Comparison of ENCODE assay signal across 15 cellular contexts in the genomic region with DNA sequence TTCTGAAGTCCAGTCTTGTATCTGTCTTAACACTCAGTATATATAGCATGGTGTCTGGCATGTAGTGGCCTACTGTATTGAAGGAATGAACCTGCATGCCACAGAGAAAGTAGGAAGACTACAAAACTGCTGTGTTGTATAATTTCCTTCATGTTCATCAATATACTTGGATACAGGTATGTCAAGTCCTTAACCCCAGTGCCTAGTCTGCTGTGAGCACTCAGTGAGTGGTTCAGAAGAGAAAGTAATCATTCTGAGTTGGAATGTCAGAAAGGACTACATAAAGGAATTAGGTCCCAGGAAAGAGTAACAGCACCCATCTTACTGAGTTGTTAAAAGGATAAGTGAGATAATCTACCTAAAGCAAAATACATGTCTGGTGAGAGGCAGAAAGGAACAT. TPM values are rescaled to one million over a fixed set of nuclear protein-coding genes. Genes with fewer than 3 reads are reported as not detected.
DNase-seq lines count a peak whose midpoint lies in the region; ATAC-seq and TF ChIP-seq lines count a peak whose summit lies in the region.
"Had no signal": no experiment of that assay in that cellular context is flagged by ENCODE, and none has a peak within 500 bp of the region (broad histone marks: within the 10 kb centered on the region; RNA-seq: fewer than 3 reads in every experiment).

No MANE protein-coding gene starts in this region.

- CTCF ChIA-PET in CD8-positive, alpha-beta memory T cell (lab: Charles Lee) = no interaction called here
- CTCF ChIA-PET in activated CD8-positive, alpha-beta T cell treated with anti-CD3 and anti-CD28 coated beads, Interleukin-2, amount 10 ng/mL, durations not matched to agents 7 days and 5 days (lab: Charles Lee) = no interaction called here

- H3K4me3 ChIP-seq in CD8-positive, alpha-beta memory T cell (ENCODE audit: low read length) = no peak overlapping the region
- peak overlapping the region in 1 of 2 experiments; percentile 25 for H3K4me3 ChIP-seq in mesenchymal stem cell (ENCODE audit: insufficient read depth in 1 of 2, low read depth in 1 of 2, low read length in 2 of 2)
- H3K4me3 ChIP-seq in hepatocyte = no peak overlapping the region
- H3K4me3 ChIP-seq: skin epidermis had no signal

- H3K14ac ChIP-seq in mesenchymal stem cell (ENCODE audit: low read length in 2 of 2) = no peak overlapping the region

- peak overlapping the region in 7 of 8 donors; percentile 4 to 83 (median 66) for H3K27ac Mint-ChIP-seq in CD8-positive, alpha-beta memory T cell
- peak overlapping the region; percentile 87 for H3K27ac Mint-ChIP-seq in activated CD8-positive, alpha-beta T cell treated with anti-CD3 and anti-CD28 coated beads, Interleukin-2, amount 10 ng/mL, durations not matched to agents 7 days and 5 days

- no peaks in the 10 kb centered on the region for H3K9me3 Mint-ChIP-seq in CD8-positive, alpha-beta memory T cell
- no peaks in the 10 kb centered on the region for H3K9me3 Mint-ChIP-seq in activated CD8-positive, alpha-beta T cell treated with anti-CD3 and anti-CD28 coated beads, Interleukin-2, amount 10 ng/mL, durations not matched to agents 7 days and 5 days (ENCODE audit: insufficient read depth)

- no peaks in the 10 kb centered on the region for H3K79me2 ChIP-seq in hepatocyte

- H3K36me3 Mint-ChIP-seq in CD8-positive, alpha-beta memory T cell = peaks cover 4 to 64% (median 8%) of the 10 kb centered on the region in 3 donors
- peaks cover 71% of the 10 kb centered on the region for H3K36me3 Mint-ChIP-seq in activated CD8-positive, alpha-beta T cell treated with anti-CD3 and anti-CD28 coated beads, Interleukin-2, amount 10 ng/mL, durations not matched to agents 7 days and 5 days (ENCODE audit: low read depth)

- no peaks in the 10 kb centered on the region for H3K27me3 ChIP-seq in CD8-positive, alpha-beta memory T cell (ENCODE audit: insufficient read depth, low read length, poor library complexity, severe bottlenecking)
- no peaks in the 10 kb centered on the region for H3K27me3 ChIP-seq in mesenchymal stem cell (ENCODE audit: control insufficient read depth in 1 of 2, insufficient read depth in 1 of 2, low read length in 2 of 2)
- no peaks in the 10 kb centered on the region for H3K27me3 ChIP-seq in hepatocyte

- H3K36me3 ChIP-seq in CD8-positive, alpha-beta memory T cell (ENCODE audit: insufficient read depth, low read length) = peaks cover 9% of the 10 kb centered on the region
- H3K36me3 ChIP-seq in mesenchymal stem cell (ENCODE audit: control insufficient read depth in 1 of 2, insufficient read depth in 2 of 2, low read depth in 1 of 2, low read length in 2 of 2) = peaks cover 11 to 65% of the 10 kb centered on the region in 2 experiments
- no peaks in the 10 kb centered on the region for H3K36me3 ChIP-seq in hepatocyte (replicated peaks; ENCODE audit: insufficient read depth, low read depth)

- no peak overlapping the region for H2BK5ac ChIP-seq in mesenchymal stem cell (ENCODE audit: low read depth, low read length, poor library complexity, severe bottlenecking)

- H3K23ac ChIP-seq in mesenchymal stem cell (ENCODE audit: low read length in 2 of 2) = no peak overlapping the region

- peaks cover 5% of the 10 kb centered on the region for H3K4me1 ChIP-seq in CD8-positive, alpha-beta memory T cell (ENCODE audit: insufficient read depth, low read length)
- no peaks in the 10 kb centered on the region for H3K4me1 ChIP-seq in mesenchymal stem cell (ENCODE audit: control insufficient read depth, insufficient read depth, low read depth, low read length)
- no peaks in the 10 kb centered on the region for H3K4me1 ChIP-seq in hepatocyte (ENCODE audit: insufficient read depth)
- H3K4me1 ChIP-seq: Caco-2 had no signal

- H3K9ac ChIP-seq in mesenchymal stem cell (ENCODE audit: low read length) = peak overlapping the region; percentile 18

- no peak overlapping the region for H2AK5ac ChIP-seq in mesenchymal stem cell (ENCODE audit: low read length, severe bottlenecking)

- H3K4me2 ChIP-seq in mesenchymal stem cell (ENCODE audit: low read length, poor library complexity, severe bottlenecking) (no peak overlapping the region), hepatocyte (no peak overlapping the region)

- no peak overlapping the region for H4K91ac ChIP-seq in mesenchymal stem cell (ENCODE audit: low read length)

- H2BK15ac ChIP-seq in mesenchymal stem cell (ENCODE audit: low read depth, poor library complexity, severe bottlenecking) = no peak overlapping the region

- H3K79me1 ChIP-seq in mesenchymal stem cell (replicated peaks; ENCODE audit: low read length, poor library complexity, severe bottlenecking) = peaks cover 3% of the 10 kb centered on the region

- no peak for DNase-seq in CD8-positive, alpha-beta memory T cell
- DNase-seq in HT-29 (ENCODE audit: low spot score) (peak; percentile 22), mesenchymal stem cell (no peak), SKM-1 treated with dmso at 0.1 percent for 144 hours (lab: John Stamatoyannopoulos, UW; ENCODE audit: unreplicated experiment) (no peak), hepatocyte (ENCODE audit: low spot score) (no peak)
- DNase-seq in activated CD8-positive, alpha-beta T cell treated with anti-CD3 and anti-CD28 coated beads, Interleukin-2, amount 10 ng/mL, durations not matched to agents 7 days and 5 days = no peak
- DNase-seq: activated CD4-positive, alpha-beta T cell treated with anti-CD3 and anti-CD28 coated beads for 1 hour; Caco-2; cerebellar nuclear complex; hypothalamus; left ventricle myocardium superior; NCI-H2171 treated with DMSO at 0.1 percent for 48 hours; substantia nigra had no signal

- no peak overlapping the region for H4K8ac ChIP-seq in mesenchymal stem cell (ENCODE audit: low read length)

- no peaks in the 10 kb centered on the region for H3K9me2 ChIP-seq in hepatocyte (replicated peaks; ENCODE audit: insufficient read depth)

- H2BK12ac ChIP-seq in mesenchymal stem cell (ENCODE audit: low read length in 2 of 2) = no peak overlapping the region

- no peak overlapping the region for H3K4me3 Mint-ChIP-seq in CD8-positive, alpha-beta memory T cell
- no peak overlapping the region for H3K4me3 Mint-ChIP-seq in activated CD8-positive, alpha-beta T cell treated with anti-CD3 and anti-CD28 coated beads, Interleukin-2, amount 10 ng/mL, durations not matched to agents 7 days and 5 days

- no peaks in the 10 kb centered on the region for H3K9me3 ChIP-seq in CD8-positive, alpha-beta memory T cell (ENCODE audit: low read length)
- H3K9me3 ChIP-seq in mesenchymal stem cell (ENCODE audit: control insufficient read depth, low read length) (no peaks in the 10 kb centered on the region), hepatocyte (ENCODE audit: low read depth) (no peaks in the 10 kb centered on the region)
- H3K9me3 ChIP-seq: Caco-2 had no signal

- H3K27me3 Mint-ChIP-seq in CD8-positive, alpha-beta memory T cell = peaks cover 0 to 2% of the 10 kb centered on the region in 2 donors
- H3K27me3 Mint-ChIP-seq in activated CD8-positive, alpha-beta T cell treated with anti-CD3 and anti-CD28 coated beads, Interleukin-2, amount 10 ng/mL, durations not matched to agents 7 days and 5 days (ENCODE audit: low read depth) = no peaks in the 10 kb centered on the region

- no peak for ATAC-seq in activated CD8-positive, alpha-beta T cell treated with anti-CD3 and anti-CD28 coated beads, Interleukin-2, amount 10 ng/mL, durations not matched to agents 7 days and 5 days
- ATAC-seq in GM21515 (IDR thresholded peaks at IDR 0.05; ENCODE audit: unreplicated experiment) = no peak
- ATAC-seq: left ventricle myocardium superior had no signal

- POLR2A ChIA-PET in CD8-positive, alpha-beta memory T cell (lab: Charles Lee) = no interaction called here
- POLR2A ChIA-PET in activated CD8-positive, alpha-beta T cell treated with anti-CD3 and anti-CD28 coated beads, Interleukin-2, amount 10 ng/mL, durations not matched to agents 7 days and 5 days (lab: Charles Lee) = no interaction called here

- no peak overlapping the region for H3K27ac ChIP-seq in CD8-positive, alpha-beta memory T cell (ENCODE audit: low read depth, low read length)
- H3K27ac ChIP-seq in mesenchymal stem cell (ENCODE audit: low read length, poor library complexity, severe bottlenecking) (peak overlapping the region; percentile 60), hepatocyte (no peak overlapping the region)

- no peak overlapping the region for H3K18ac ChIP-seq in mesenchymal stem cell (ENCODE audit: low read depth in 1 of 2, low read length in 2 of 2)

- TF ChIP-seq CTCF in hepatocyte (IDR thresholded peaks at IDR 0.05; ENCODE audit: poor library complexity) = no peak

- no peaks in the 10 kb centered on the region for H4K20me1 ChIP-seq in hepatocyte (ENCODE audit: insufficient read depth, poor library complexity, severe bottlenecking)

- H3K4ac ChIP-seq in mesenchymal stem cell (ENCODE audit: low read depth in 1 of 2, low read length in 2 of 2) = no peak overlapping the region

- no peak overlapping the region for H2AFZ ChIP-seq in mesenchymal stem cell (ENCODE audit: low read depth, low read length)
- H2AFZ ChIP-seq in hepatocyte = no peak overlapping the region

- no peak overlapping the region for H2BK120ac ChIP-seq in mesenchymal stem cell (ENCODE audit: low read depth, low read length)

- peaks cover 28 to 58% (median 55%) of the 10 kb centered on the region in 3 donors for H3K4me1 Mint-ChIP-seq in CD8-positive, alpha-beta memory T cell
- H3K4me1 Mint-ChIP-seq in activated CD8-positive, alpha-beta T cell treated with anti-CD3 and anti-CD28 coated beads, Interleukin-2, amount 10 ng/mL, durations not matched to agents 7 days and 5 days (ENCODE audit: low read depth) = peaks cover 73% of the 10 kb centered on the region

RNA-seq across cellular contexts. Expression of a gene that starts 32.0 kb away (rescaled TPM):
- total RNA-seq in CD8-positive, alpha-beta memory T cell = 100 to 1,000 TPM; 170 to 179 TPM
- 59.7 TPM for polyA plus RNA-seq in CD8-positive, alpha-beta memory T cell
- 62.5 and 69.5 TPM in 2 replicates for total RNA-seq in HT-29 (2014; rRNA removed; shearing (Covaris generic))
- total RNA-seq in activated CD8-positive, alpha-beta T cell treated with anti-CD3 and anti-CD28 coated beads, Interleukin-2, amount 10 ng/mL, durations not matched to agents 7 days and 5 days = 10 to 100 TPM; 72.9 to 75.0 TPM
- polyA plus RNA-seq in mesenchymal stem cell (2013, experiment 1 of 2) = 38.8 TPM
- 40.4 TPM for polyA plus RNA-seq in mesenchymal stem cell (2013, experiment 2 of 2)
- 68.8 and 82.4 TPM in 2 replicates for total RNA-seq in hepatocyte
- 24.3 and 27.1 TPM in 2 replicates for polyA plus RNA-seq in hepatocyte

RNA-seq across cellular contexts. Expression of a gene that starts 32.1 kb away (rescaled TPM):
- 10 to 100 TPM; 26.0 to 26.8 TPM for total RNA-seq in CD8-positive, alpha-beta memory T cell
- polyA plus RNA-seq in CD8-positive, alpha-beta memory T cell = 39.0 TPM
- total RNA-seq in HT-29 (2014; rRNA removed; shearing (Covaris generic)) = 11.3 and 18.1 TPM in 2 replicates
- 10 to 100 TPM; 24.5 to 26.0 TPM for total RNA-seq in activated CD8-positive, alpha-beta T cell treated with anti-CD3 and anti-CD28 coated beads, Interleukin-2, amount 10 ng/mL, durations not matched to agents 7 days and 5 days
- polyA plus RNA-seq in mesenchymal stem cell (2013, experiment 1 of 2) = 15.9 TPM
- 16.4 TPM for polyA plus RNA-seq in mesenchymal stem cell (2013, experiment 2 of 2)
- 31.0 and 38.6 TPM in 2 replicates for total RNA-seq in hepatocyte
- polyA plus RNA-seq in hepatocyte = 20.5 and 27.2 TPM in 2 replicates

RNA-seq across cellular contexts. Expression of a gene that starts 50.3 kb away (rescaled TPM):
- 10 to 100 TPM; 68.0 to 68.1 TPM for total RNA-seq in CD8-positive, alpha-beta memory T cell
- polyA plus RNA-seq in CD8-positive, alpha-beta memory T cell = 17.4 TPM
- 10.0 and 11.1 TPM in 2 replicates for total RNA-seq in HT-29 (2014; rRNA removed; shearing (Covaris generic))
- total RNA-seq in activated CD8-positive, alpha-beta T cell treated with anti-CD3 and anti-CD28 coated beads, Interleukin-2, amount 10 ng/mL, durations not matched to agents 7 days and 5 days = 10 to 100 TPM; 39.4 to 43.6 TPM
- polyA plus RNA-seq in mesenchymal stem cell (2013, experiment 1 of 2) = 16.7 TPM
- polyA plus RNA-seq in mesenchymal stem cell (2013, experiment 2 of 2) = 16.8 TPM
- total RNA-seq in hepatocyte = 20.6 and 23.9 TPM in 2 replicates
- 10.9 and 12.9 TPM in 2 replicates for polyA plus RNA-seq in hepatocyte
